In the genomic region with DNA sequence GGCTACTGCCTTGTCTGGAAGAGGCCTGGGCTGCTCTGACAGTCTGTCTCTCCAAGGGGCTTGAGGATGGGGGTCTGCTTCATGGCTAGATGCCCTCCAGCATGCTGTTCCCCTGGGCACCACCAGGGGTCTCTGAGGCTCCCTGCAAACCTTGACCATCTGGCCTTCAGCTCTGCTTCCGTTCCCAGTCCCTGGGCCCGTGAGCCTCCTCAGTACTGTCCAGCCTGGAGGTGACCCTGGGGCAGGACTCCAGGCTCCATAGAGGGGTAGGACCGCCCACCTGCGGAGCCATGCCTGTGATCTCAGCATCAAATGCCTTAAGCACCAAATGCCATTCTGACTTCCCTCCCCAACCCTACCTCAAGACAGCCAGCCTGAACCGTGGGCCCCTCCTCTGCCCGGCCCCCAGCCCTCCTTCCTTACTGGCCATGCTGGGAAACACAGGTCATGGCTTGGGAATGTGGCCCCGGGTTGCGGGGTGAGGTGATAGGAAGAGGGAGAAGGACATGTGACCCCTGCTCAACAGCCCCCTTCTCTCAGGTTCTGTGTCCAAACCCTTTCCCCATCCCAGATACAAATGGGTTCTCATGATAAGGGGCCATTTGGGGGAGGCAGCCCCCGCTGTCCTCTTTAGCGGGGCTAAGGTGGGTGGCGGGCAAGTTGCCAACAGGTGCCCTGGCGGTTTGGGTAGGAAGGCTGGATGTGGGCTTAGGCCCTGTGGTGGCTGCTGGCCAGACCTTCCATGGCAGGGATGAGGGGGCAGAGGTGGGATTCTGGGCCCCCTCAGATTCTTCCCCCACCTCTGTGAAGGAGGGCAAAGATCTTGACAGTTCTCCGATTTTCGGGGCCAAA, we compare ENCODE assay signal across 8 cellular contexts. TPM values are rescaled to one million over a fixed set of nuclear protein-coding genes. Genes with fewer than 3 reads are reported as not detected.
DNase-seq lines count a peak whose midpoint lies in the region; ATAC-seq and TF ChIP-seq lines count a peak whose summit lies in the region.

No MANE protein-coding gene starts in this region.

- peaks cover 76% of the 10 kb centered on the region for H3K4me1 ChIP-seq in BLaER1

- 0 out of 2 replicates have a peak, but pooled peaks cover 11% of the 10 kb centered on the region for H3K36me3 ChIP-seq in BLaER1

- no peak overlapping the region for H3K4me3 Mint-ChIP-seq in T-cell

- H3K4me3 ChIP-seq in BLaER1 (peak overlapping the region; percentile 52; the same call in 1 of the 2 replicates), cardiac fibroblast (replicated peaks in 1 of 2; ENCODE audit: low read depth in 2 of 2, low read length in 2 of 2) (no peak overlapping the region)

- no peaks in the 10 kb centered on the region for H3K9me3 Mint-ChIP-seq in T-cell

- H3K4me1 Mint-ChIP-seq in T-cell = peaks cover 5 to 9% (median 5%) of the 10 kb centered on the region in 3 donors

- ATAC-seq in GM19043 (IDR thresholded peaks at IDR 0.05; ENCODE audit: low read depth, unreplicated experiment) = peak; percentile 84
- ATAC-seq in T-cell (replicated peaks in 1 of 4) = peak in 3 of 4 experiments; percentile 35 to 49 (median 46)
- ATAC-seq in GM19463 (IDR thresholded peaks at IDR 0.05; ENCODE audit: unreplicated experiment) = no peak

- H3K27ac Mint-ChIP-seq in T-cell = no peak overlapping the region

- H3K27me3 Mint-ChIP-seq in T-cell = peaks cover 0 to 3% of the 10 kb centered on the region in 2 donors

- POLR2A ChIA-PET in T-cell (lab: Charles Lee) = no interaction called here

- H3K9me3 ChIP-seq in BLaER1 = no peaks in the 10 kb centered on the region

- CTCF ChIA-PET in T-cell (lab: Charles Lee) = interaction anchor here (0.5 to 1.5 kb wide), 4 partner anchors 29 to 1151 kb away, joined by 3 to 7 read pairs (median 5); no protein-coding TSS in a partner anchor

- H3K36me3 Mint-ChIP-seq in T-cell = no peaks in the 10 kb centered on the region

- H3K4me2 ChIP-seq in BLaER1 = peak overlapping the region; percentile 95

- no peaks in the 10 kb centered on the region for H3K27me3 ChIP-seq in BLaER1
- H3K27me3 ChIP-seq in layer of hippocampus (ENCODE audit: control insufficient read depth, insufficient read depth, low read length) = no peaks in the 10 kb centered on the region

- no peaks in the 10 kb centered on the region for H4K20me1 ChIP-seq in BLaER1

- peak; percentile 99 for TF ChIP-seq CTCF in cardiac fibroblast (IDR thresholded peaks at IDR 0.05; ENCODE audit: low read depth, low read length)

- H3K27ac ChIP-seq in BLaER1 = peak overlapping the region; percentile 88
- peak overlapping the region; percentile 32 for H3K27ac ChIP-seq in layer of hippocampus (ENCODE audit: low read depth, low read length)

- H3K9ac ChIP-seq in BLaER1 = peak overlapping the region; percentile 71; the same call in 1 of the 2 replicates

- DNase-seq in HK-2 (ENCODE audit: unreplicated experiment) (peak; percentile 66), T-cell (peak in 11 of 34 experiments; percentile 19 to 36 (median 26)), cardiac fibroblast (ENCODE audit: low read depth in 2 of 2) (peak; percentile 65 to 72)
- peak in 2 of 3 donors; percentile 21 to 32 for DNase-seq in stimulated activated CD4-positive, alpha-beta T cell treated with anti-CD3 and anti-CD28 coated beads, TNF-alpha, amount 100 ng/mL, for 48 hours (ENCODE audit: low read depth in 3 of 3)

RNA-seq across cellular contexts. Expression of a gene that starts 25.0 kb away (rescaled TPM):
- total RNA-seq in T-cell = 10 to 100 TPM; 13.8 to 23.9 (median 18.9) TPM

RNA-seq across cellular contexts. Expression of a gene that starts 39.0 kb away (rescaled TPM):
- total RNA-seq in T-cell = 10 to 100 TPM; 20.6 to 47.7 (median 41.3) TPM

RNA-seq across cellular contexts. Expression of a gene that starts 41.5 kb away (rescaled TPM):
- total RNA-seq in T-cell = 1 to 10 TPM in 2 of 5 donors, under 1 TPM in 1, not detected in 2; 0.98 to 1.3 (median 1.3) TPM

RNA-seq across cellular contexts. Expression of a gene that starts 54.6 kb away (rescaled TPM):
- total RNA-seq in T-cell = under 1 TPM in 3 of 5 donors, not detected in 2; 0.09 to 0.35 (median 0.20) TPM
